Comparison of ENCODE assay signal across 25 cellular contexts in the genomic region with DNA sequence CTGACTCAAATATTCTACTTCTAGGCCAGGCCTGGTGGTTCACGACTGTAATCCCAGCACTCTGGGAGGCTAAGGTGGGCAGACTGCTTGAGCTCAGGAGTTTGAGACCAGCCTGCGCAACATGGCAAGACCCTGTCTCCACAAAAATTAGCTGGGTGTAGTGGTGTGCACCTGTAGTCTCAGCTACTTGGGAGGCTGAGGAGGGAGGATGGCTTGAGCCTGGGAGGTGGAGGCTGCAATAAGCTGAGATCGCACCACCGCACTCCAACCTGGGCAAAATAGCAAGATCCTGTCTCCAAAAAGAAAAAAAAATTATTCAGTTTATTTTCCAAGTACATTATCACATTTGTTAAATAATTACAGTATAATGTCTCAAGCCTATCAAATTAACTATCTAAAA.
"Had no signal": no experiment of that assay in that cellular context is flagged by ENCODE, and none has a peak within 500 bp of the region (broad histone marks: within the 10 kb centered on the region; RNA-seq: fewer than 3 reads in every experiment).

No MANE protein-coding gene starts in this region.

- H3K4me3 Mint-ChIP-seq: naive thymus-derived CD4-positive, alpha-beta T cell; nephron; neural progenitor cell; stimulated activated memory B cell treated with anti-CD40 and anti-IgM and Interleukin-4, amounts not matched to agents 10 μg/mL and 1 μg/mL and 100 μg/mL, for 72 hours had no signal

- H3K27me3 Mint-ChIP-seq: naive thymus-derived CD4-positive, alpha-beta T cell; progenitor cell of endocrine pancreas; stimulated activated memory B cell treated with anti-CD40 and anti-IgM and Interleukin-4, amounts not matched to agents 10 μg/mL and 1 μg/mL and 100 μg/mL, for 72 hours had no signal

- H3K4me3 ChIP-seq: coronary artery, esophagus muscularis mucosa, gastroesophageal sphincter, heart left ventricle, hepatocyte, neural progenitor cell, right atrium auricular region, skin epidermis, spleen, thoracic aorta, tibial nerve, upper lobe of right lung, vagina had no signal

- H2AFZ ChIP-seq: hepatocyte, neural progenitor cell, parathyroid adenoma had no signal

- H3K4me2 ChIP-seq: hepatocyte, neural progenitor cell had no signal

- H3K27me3 ChIP-seq: esophagus muscularis mucosa, foreskin keratinocyte, gastroesophageal sphincter, heart left ventricle, hepatocyte, neural progenitor cell, right atrium auricular region, spleen, tibial nerve, upper lobe of right lung, vagina had no signal

- H3K9me3 Mint-ChIP-seq: naive thymus-derived CD4-positive, alpha-beta T cell; nephron; neural progenitor cell; stimulated activated memory B cell treated with anti-CD40 and anti-IgM and Interleukin-4, amounts not matched to agents 10 μg/mL and 1 μg/mL and 100 μg/mL, for 72 hours had no signal

- H3K27ac ChIP-seq: coronary artery, foreskin keratinocyte, gastroesophageal sphincter, hepatocyte, parathyroid adenoma, right atrium auricular region, skin epidermis, thoracic aorta, tibial nerve, upper lobe of right lung, vagina had no signal

- DNase-seq: dermis blood vessel endothelial cell; effector memory CD4-positive, alpha-beta T cell; foreskin keratinocyte; heart left ventricle; kidney; naive thymus-derived CD4-positive, alpha-beta T cell; spleen; stimulated activated CD4-positive, alpha-beta T cell treated with anti-CD3 and anti-CD28 coated beads, Interleukin-4, amount 100 ng/mL, for 4 hours; stimulated activated naive CD8-positive, alpha-beta T cell treated with anti-CD3 and anti-CD28 coated beads, Interleukin-15, Interleukin-2, amounts not matched to agents 100 U/mL and 50 U/mL, for 24 hours; upper lobe of right lung had no signal

- H3K27ac Mint-ChIP-seq: naive thymus-derived CD4-positive, alpha-beta T cell; nephron; neural progenitor cell; progenitor cell of endocrine pancreas; stimulated activated memory B cell treated with anti-CD40 and anti-IgM and Interleukin-4, amounts not matched to agents 10 μg/mL and 1 μg/mL and 100 μg/mL, for 72 hours had no signal

- H3K9ac ChIP-seq: neural progenitor cell, parathyroid adenoma had no signal

- ATAC-seq: foreskin keratinocyte; gastroesophageal sphincter; heart left ventricle; left lobe of liver; naive thymus-derived CD4-positive, alpha-beta T cell; stimulated activated memory B cell treated with anti-CD40 and anti-IgM and Interleukin-4, amounts not matched to agents 10 μg/mL and 1 μg/mL and 100 μg/mL, for 72 hours; stimulated activated naive CD8-positive, alpha-beta T cell treated with anti-CD3 and anti-CD28 coated beads, Interleukin-15, Interleukin-2, amounts not matched to agents 100 U/mL and 50 U/mL, for 24 hours; upper lobe of right lung had no signal

- H3K9me3 ChIP-seq: esophagus muscularis mucosa, gastroesophageal sphincter, heart left ventricle, right atrium auricular region, spleen, thoracic aorta, tibial nerve, upper lobe of right lung, vagina had no signal

- H3K36me3 ChIP-seq: gastroesophageal sphincter, neural progenitor cell, right atrium auricular region, spleen, thoracic aorta, tibial nerve, upper lobe of right lung, vagina had no signal
